Comparison of ENCODE assay signal across 8 cellular contexts in genomic region chr2:148508878-148509702, GRCh38.
A peak's percentile ranks its signal among the peaks of the same experiment; 100 is the strongest.
DNase-seq lines count a peak whose midpoint lies in the region; ATAC-seq and TF ChIP-seq lines count a peak whose summit lies in the region.

No MANE protein-coding gene starts in this region.

- peak overlapping the region; percentile 77 to 87 for H3K27ac Mint-ChIP-seq in activated naive CD4-positive, alpha-beta T cell treated with anti-CD3 and anti-CD28 coated beads, Interleukin-2, amount 50 U/mL, for 72 hours
- H3K27ac Mint-ChIP-seq in progenitor cell of endocrine pancreas = no peak overlapping the region

- peaks cover 13% of the 10 kb centered on the region for H3F3A ChIP-seq in MM.1S (ENCODE audit: insufficient read depth, low read length)

- H3K36me3 Mint-ChIP-seq in activated naive CD4-positive, alpha-beta T cell treated with anti-CD3 and anti-CD28 coated beads, Interleukin-2, amount 50 U/mL, for 72 hours = no peaks in the 10 kb centered on the region
- H3K36me3 Mint-ChIP-seq in progenitor cell of endocrine pancreas (ENCODE audit: insufficient read depth) = no peaks in the 10 kb centered on the region

- H3K9me3 ChIP-seq in HEK293 (ENCODE audit: control insufficient read depth, insufficient read depth, low read depth, low read length) = no peaks in the 10 kb centered on the region
- no peaks in the 10 kb centered on the region for H3K9me3 ChIP-seq in MM.1S (replicated peaks; ENCODE audit: insufficient read depth, low read length)

- peak; percentile 97 to 100 for ATAC-seq in activated naive CD4-positive, alpha-beta T cell treated with anti-CD3 and anti-CD28 coated beads, Interleukin-2, amount 50 U/mL, for 72 hours
- peak; percentile 99 for ATAC-seq in Right ventricle myocardium superior (ENCODE audit: poor library complexity)

- H3K79me2 ChIP-seq in MM.1S (ENCODE audit: low read length) = no peaks in the 10 kb centered on the region

- no peak overlapping the region for H3K27ac ChIP-seq in HEK293 (ENCODE audit: extremely low read depth, low read depth, low read length)
- no peak overlapping the region for H3K27ac ChIP-seq in MM.1S (ENCODE audit: low read length)

- peak overlapping the region; percentile 64 for H3K4me2 ChIP-seq in MM.1S (ENCODE audit: low read depth, low read length)

- H3K4me1 ChIP-seq in HEK293 (ENCODE audit: control insufficient read depth, insufficient read depth, low read length) = no peaks in the 10 kb centered on the region
- H3K4me1 ChIP-seq in MM.1S (ENCODE audit: low read length) = peaks cover 26% of the 10 kb centered on the region

- H3K4me3 ChIP-seq in GM08714 (ENCODE audit: low read length) = peak overlapping the region; percentile 52; the same call in 1 of the 2 replicates
- H3K4me3 ChIP-seq in HEK293 (ENCODE audit: low read depth, low read length) = peak overlapping the region; percentile 24
- peak overlapping the region; percentile 25; the same call in 1 of the 2 replicates for H3K4me3 ChIP-seq in MM.1S (ENCODE audit: low read length)

- POLR2A ChIA-PET in HEK293 (lab: Yijun Ruan, JAX) = interaction anchor here (1.0 to 1.3 kb wide), 3 partner anchors 211 to 495 kb away, joined by 3 to 10 read pairs (median 4); partner anchors contain the start of genes MBD5 and ORC4

- CTCF ChIA-PET in HEK293 (lab: Yijun Ruan, JAX) = interaction anchor here (0.6 to 2.6 kb wide), 43 partner anchors 11 to 1819 kb away, joined by 3 to 18 read pairs (median 4); partner anchors contain the start of genes MBD5 and ORC4

- DNase-seq in MM.1S (peak; percentile 88), SKM-1 (lab: John Stamatoyannopoulos, UW; ENCODE audit: unreplicated experiment) (peak; percentile 76), Right ventricle myocardium superior (peak; percentile 85), progenitor cell of endocrine pancreas (ENCODE audit: low spot score, unreplicated experiment) (peak; percentile 71), ureter (ENCODE audit: low spot score) (peak; percentile 87)
- peak; percentile 87 to 91 for DNase-seq in activated naive CD4-positive, alpha-beta T cell treated with anti-CD3 and anti-CD28 coated beads, Interleukin-2, amount 50 U/mL, for 72 hours (ENCODE audit: low spot score in 2 of 2)

- H3K36me3 ChIP-seq in HEK293 (ENCODE audit: control insufficient read depth in 2 of 2, insufficient read depth in 1 of 2, low read length in 2 of 2) (no peaks in the 10 kb centered on the region), MM.1S (replicated peaks; ENCODE audit: insufficient read depth, low read length) (no peaks in the 10 kb centered on the region)

- no peaks in the 10 kb centered on the region for H3K9me3 Mint-ChIP-seq in activated naive CD4-positive, alpha-beta T cell treated with anti-CD3 and anti-CD28 coated beads, Interleukin-2, amount 50 U/mL, for 72 hours
- no peaks in the 10 kb centered on the region for H3K9me3 Mint-ChIP-seq in progenitor cell of endocrine pancreas (ENCODE audit: low read depth)

- TF ChIP-seq CTCF in HEK293 (tag by site-specific recombination; IDR thresholded peaks at IDR 0.05) (peak; percentile 83), MM.1S (IDR thresholded peaks at IDR 0.05; ENCODE audit: low read length) (peak; percentile 97), progenitor cell of endocrine pancreas (IDR thresholded peaks at IDR 0.05; ENCODE audit: unreplicated experiment) (peak; percentile 82)

- H3K4me3 Mint-ChIP-seq in progenitor cell of endocrine pancreas (ENCODE audit: low read depth) = peak overlapping the region; percentile 62

- no peaks in the 10 kb centered on the region for H3K27me3 ChIP-seq in MM.1S (replicated peaks; ENCODE audit: insufficient read depth, low read length)

- peaks cover 10% of the 10 kb centered on the region for H3K4me1 Mint-ChIP-seq in progenitor cell of endocrine pancreas (ENCODE audit: low read depth)

- intact Hi-C loops in Right ventricle myocardium superior (cut with DNase I) = no loop called here

- no peaks in the 10 kb centered on the region for H3K27me3 Mint-ChIP-seq in progenitor cell of endocrine pancreas

- peak overlapping the region; percentile 37; the same call in 1 of the 2 replicates for H3K9ac ChIP-seq in MM.1S (ENCODE audit: low read length)

- H3K9me2 ChIP-seq in MM.1S (replicated peaks; ENCODE audit: insufficient read depth, low read length) = no peaks in the 10 kb centered on the region

- H2AFZ ChIP-seq in MM.1S (ENCODE audit: low read length) = peak overlapping the region; percentile 41

- H4K20me1 ChIP-seq in MM.1S (ENCODE audit: insufficient read depth, low read length) = no peaks in the 10 kb centered on the region

TF ChIP-seq in HEK293, 187 proteins besides CTCF, POLR2A, EP300 and RAD21 (continues in another document):
- TF ChIP-seq ZNF660 (tag by site-specific recombination; IDR thresholded peaks at IDR 0.05) = 0 out of 2 replicates have a peak, but pooled peaks have one; percentile 47
- TF ChIP-seq, protein P1, sequence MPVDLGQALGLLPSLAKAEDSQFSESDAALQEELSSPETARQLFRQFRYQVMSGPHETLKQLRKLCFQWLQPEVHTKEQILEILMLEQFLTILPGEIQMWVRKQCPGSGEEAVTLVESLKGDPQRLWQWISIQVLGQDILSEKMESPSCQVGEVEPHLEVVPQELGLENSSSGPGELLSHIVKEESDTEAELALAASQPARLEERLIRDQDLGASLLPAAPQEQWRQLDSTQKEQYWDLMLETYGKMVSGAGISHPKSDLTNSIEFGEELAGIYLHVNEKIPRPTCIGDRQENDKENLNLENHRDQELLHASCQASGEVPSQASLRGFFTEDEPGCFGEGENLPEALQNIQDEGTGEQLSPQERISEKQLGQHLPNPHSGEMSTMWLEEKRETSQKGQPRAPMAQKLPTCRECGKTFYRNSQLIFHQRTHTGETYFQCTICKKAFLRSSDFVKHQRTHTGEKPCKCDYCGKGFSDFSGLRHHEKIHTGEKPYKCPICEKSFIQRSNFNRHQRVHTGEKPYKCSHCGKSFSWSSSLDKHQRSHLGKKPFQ (tag by site-specific recombination; IDR thresholded peaks at IDR 0.05) = no peak
- no peak for TF ChIP-seq TRIM28 (IDR thresholded peaks at IDR 0.05; ENCODE audit: borderline replicate concordance, low read length)
- TF ChIP-seq ZBTB6 (tag by site-specific recombination; IDR thresholded peaks at IDR 0.05) = 0 out of 2 replicates have a peak, but pooled peaks have one; percentile 65
- TF ChIP-seq, protein P2, sequence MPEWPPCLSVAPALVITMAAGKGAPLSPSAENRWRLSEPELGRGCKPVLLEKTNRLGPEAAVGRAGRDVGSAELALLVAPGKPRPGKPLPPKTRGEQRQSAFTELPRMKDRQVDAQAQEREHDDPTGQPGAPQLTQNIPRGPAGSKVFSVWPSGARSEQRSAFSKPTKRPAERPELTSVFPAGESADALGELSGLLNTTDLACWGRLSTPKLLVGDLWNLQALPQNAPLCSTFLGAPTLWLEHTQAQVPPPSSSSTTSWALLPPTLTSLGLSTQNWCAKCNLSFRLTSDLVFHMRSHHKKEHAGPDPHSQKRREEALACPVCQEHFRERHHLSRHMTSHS (tag by site-specific recombination; IDR thresholded peaks at IDR 0.05) = no peak
- no peak for TF ChIP-seq ZNF121 (tag by site-specific recombination; IDR thresholded peaks at IDR 0.05)
- TF ChIP-seq ZXDB (tag by site-specific recombination; IDR thresholded peaks at IDR 0.05) = 0 out of 2 replicates have a peak, but pooled peaks have one; percentile 22
- peak; percentile 70; the same call in 1 of the 2 replicates for TF ChIP-seq ZNF24 (tag by site-specific recombination; IDR thresholded peaks at IDR 0.05)
- peak; percentile 85 for TF ChIP-seq ZNF654 (tag by site-specific recombination; IDR thresholded peaks at IDR 0.05; ENCODE audit: low read depth)
- peak; percentile 81 for TF ChIP-seq ZNF600 (tag by site-specific recombination; IDR thresholded peaks at IDR 0.05)
- TF ChIP-seq SCRT2 (tag by site-specific recombination; IDR thresholded peaks at IDR 0.05) = peak; percentile 77
- TF ChIP-seq ZNF514 (tag by site-specific recombination; IDR thresholded peaks at IDR 0.05) = no peak
- peak; percentile 79 for TF ChIP-seq ZNF10 (tag by site-specific recombination; IDR thresholded peaks at IDR 0.05)
- TF ChIP-seq, protein P3, sequence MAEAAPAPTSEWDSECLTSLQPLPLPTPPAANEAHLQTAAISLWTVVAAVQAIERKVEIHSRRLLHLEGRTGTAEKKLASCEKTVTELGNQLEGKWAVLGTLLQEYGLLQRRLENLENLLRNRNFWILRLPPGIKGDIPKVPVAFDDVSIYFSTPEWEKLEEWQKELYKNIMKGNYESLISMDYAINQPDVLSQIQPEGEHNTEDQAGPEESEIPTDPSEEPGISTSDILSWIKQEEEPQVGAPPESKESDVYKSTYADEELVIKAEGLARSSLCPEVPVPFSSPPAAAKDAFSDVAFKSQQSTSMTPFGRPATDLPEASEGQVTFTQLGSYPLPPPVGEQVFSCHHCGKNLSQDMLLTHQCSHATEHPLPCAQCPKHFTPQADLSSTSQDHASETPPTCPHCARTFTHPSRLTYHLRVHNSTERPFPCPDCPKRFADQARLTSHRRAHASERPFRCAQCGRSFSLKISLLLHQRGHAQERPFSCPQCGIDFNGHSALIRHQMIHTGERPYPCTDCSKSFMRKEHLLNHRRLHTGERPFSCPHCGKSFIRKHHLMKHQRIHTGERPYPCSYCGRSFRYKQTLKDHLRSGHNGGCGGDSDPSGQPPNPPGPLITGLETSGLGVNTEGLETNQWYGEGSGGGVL (tag by site-specific recombination; IDR thresholded peaks at IDR 0.05) = no peak
- peak; percentile 30; the same call in 1 of the 2 replicates for TF ChIP-seq ZNF335 (tag by site-specific recombination; conservative IDR thresholded peaks at IDR 0.05)
